14 cellular contexts compared by ENCODE assay signal in the genomic region with DNA sequence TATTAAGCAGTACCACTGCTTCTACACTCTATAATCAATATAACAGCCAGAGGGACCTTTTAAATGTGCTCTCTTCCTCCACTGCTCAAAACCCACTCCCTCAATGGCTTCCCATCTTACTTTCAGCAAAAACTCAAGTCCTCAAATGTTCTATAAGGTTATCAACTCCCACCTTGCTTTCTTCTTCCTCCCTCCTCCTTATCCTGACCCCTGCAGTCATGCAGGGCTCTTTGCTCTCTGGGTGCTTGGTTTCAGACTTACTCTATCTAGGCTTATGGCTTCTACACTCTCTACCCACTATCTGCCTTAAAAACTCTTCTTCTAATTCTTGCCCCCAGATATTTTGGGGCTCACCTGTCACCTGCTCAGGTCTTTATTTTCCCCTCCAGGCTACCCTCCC. TPM values are rescaled to one million over a fixed set of nuclear protein-coding genes. Genes with fewer than 3 reads are reported as not detected.
A peak's percentile ranks its signal among the peaks of the same experiment; 100 is the strongest.
DNase-seq lines count a peak whose midpoint lies in the region; ATAC-seq, FAIRE-seq and TF ChIP-seq lines count a peak whose summit lies in the region.
"Had no signal": no experiment of that assay in that cellular context is flagged by ENCODE, and none has a peak within 500 bp of the region (broad histone marks: within the 10 kb centered on the region; RNA-seq: fewer than 3 reads in every experiment).

No MANE protein-coding gene starts in this region.

- H3K4me3 Mint-ChIP-seq in HFFc6 (peak overlapping the region; percentile 13), T-helper 17 cell (no peak overlapping the region)

- peaks cover 91% of the 10 kb centered on the region for H3K79me2 ChIP-seq in endothelial cell of umbilical vein (ENCODE audit: control insufficient read depth, insufficient read depth, low read length)

- H3K9me3 ChIP-seq in T-helper 17 cell (ENCODE audit: control insufficient read depth, low read length, poor library complexity, severe bottlenecking): no peaks in the 10 kb centered on the region
- no peaks in the 10 kb centered on the region for H3K9me3 ChIP-seq in endothelial cell of umbilical vein (replicated peaks; ENCODE audit: control insufficient read depth, insufficient read depth, low read length)

- H3K4me2 ChIP-seq in endothelial cell of umbilical vein (ENCODE audit: insufficient read depth, low read length): no peak overlapping the region

- ATAC-seq in GM18502 (IDR thresholded peaks at IDR 0.05; ENCODE audit: poor library complexity, unreplicated experiment): peak; percentile 36
- ATAC-seq in T-helper 17 cell: no peak
- no peak for ATAC-seq in GM18909 (IDR thresholded peaks at IDR 0.05; ENCODE audit: poor library complexity, unreplicated experiment)

- H3K9me3 Mint-ChIP-seq in HFFc6: no peaks in the 10 kb centered on the region

- H3K27ac ChIP-seq in endothelial cell of umbilical vein (ENCODE audit: insufficient read depth, low read depth, low read length): no peak overlapping the region

- no peak overlapping the region for H3K4me3 ChIP-seq in endothelial cell of umbilical vein (replicated peaks in 1 of 3; ENCODE audit: insufficient read depth in 1 of 3, low read depth in 1 of 3, low read length in 3 of 3)

- CTCF ChIA-PET in endothelial cell of umbilical vein (lab: Charles Lee): interaction anchor here (0.9 to 1.6 kb wide), 2 partner anchors 9 to 32 kb away, joined by 3 to 5 read pairs; no protein-coding TSS in a partner anchor

- H3K36me3 ChIP-seq in endothelial cell of umbilical vein (ENCODE audit: control insufficient read depth in 2 of 2, extremely low read depth in 1 of 2, insufficient read depth in 2 of 2, low read length in 2 of 2): peaks cover 1 to 6% of the 10 kb centered on the region in 2 experiments

- no peaks in the 10 kb centered on the region for H4K20me1 ChIP-seq in endothelial cell of umbilical vein (replicated peaks; ENCODE audit: control insufficient read depth, extremely low read depth, insufficient read depth, low read length)

- POLR2A ChIA-PET in endothelial cell of umbilical vein (lab: Charles Lee): no interaction called here

- no peaks in the 10 kb centered on the region for H3K9me1 ChIP-seq in endothelial cell of umbilical vein (replicated peaks; ENCODE audit: control insufficient read depth, extremely low read depth, insufficient read depth, low read length)

- no TSS peak for BruUV-seq in endothelial cell of umbilical vein (replicated peaks; lab: Mats Ljungman, UMichigan)

- no peak overlapping the region for H2AFZ ChIP-seq in endothelial cell of umbilical vein (ENCODE audit: low read depth, low read length)

- TF ChIP-seq CTCF in HFFc6 (IDR thresholded peaks at IDR 0.05) (no peak), endothelial cell of umbilical vein (IDR thresholded peaks at IDR 0.05; ENCODE audit: extremely low read depth in 1 of 2, insufficient read depth in 1 of 2, low read depth in 1 of 2, low read length in 2 of 2) (no peak)

- dilution Hi-C loops in endothelial cell of umbilical vein (cut with MboI; ENCODE audit: extremely low pct_ligation_motif_present, low sequenced_read_pairs): no loop called here

- intact Hi-C loops in endothelial cell of umbilical vein (cut with micrococcal nuclease): no loop called here

- FAIRE-seq in endothelial cell of umbilical vein (lab: Jason Lieb, UNC): no peak
- FAIRE-seq: GM12891 had no signal

- H3K27ac Mint-ChIP-seq in HFFc6 (peak overlapping the region; percentile 58), T-helper 17 cell (peak overlapping the region; percentile 42)
- H3K27ac Mint-ChIP-seq: CD4-positive, CD25-positive, alpha-beta regulatory T cell had no signal

- peaks cover 77% of the 10 kb centered on the region for H3K4me1 Mint-ChIP-seq in HFFc6 (ENCODE audit: low read depth)
- peaks cover 34% of the 10 kb centered on the region for H3K4me1 Mint-ChIP-seq in T-helper 17 cell

- peaks cover 69% of the 10 kb centered on the region for H3K4me1 ChIP-seq in endothelial cell of umbilical vein (ENCODE audit: control insufficient read depth, extremely low read depth, insufficient read depth, low read length)

- DNase-seq in HFFc6 (no peak), T-helper 17 cell (no peak), endothelial cell of umbilical vein (ENCODE audit: low read depth, low spot score) (no peak), T-helper 9 cell (no peak), glomerular visceral epithelial cell (ENCODE audit: extremely low spot score) (no peak)
- DNase-seq in activated CD8-positive, alpha-beta memory T cell treated with anti-CD3 and anti-CD28 coated beads, Interleukin-2, amount 50 U/mL, for 4 hours: no peak
- DNase-seq: CD4-positive, CD25-positive, alpha-beta regulatory T cell; DMS79; NCI-H1436 treated with DMSO at 0.1 percent for 48 hours; NCI-H2081; NCI-H524 had no signal

- H3K27me3 ChIP-seq in endothelial cell of umbilical vein (ENCODE audit: control insufficient read depth in 2 of 2, insufficient read depth in 2 of 2, low read length in 2 of 2): no peaks in the 10 kb centered on the region

- H3K27me3 Mint-ChIP-seq in HFFc6 (ENCODE audit: insufficient read depth) (peaks cover 4% of the 10 kb centered on the region; the same call in 1 of the 2 replicates), T-helper 17 cell (no peaks in the 10 kb centered on the region)
- H3K27me3 Mint-ChIP-seq: CD4-positive, CD25-positive, alpha-beta regulatory T cell had no signal

- H3K36me3 Mint-ChIP-seq in HFFc6 (ENCODE audit: low read depth) (peaks cover 62% of the 10 kb centered on the region), T-helper 17 cell (ENCODE audit: low read depth) (peaks cover 6% of the 10 kb centered on the region)

- TF ChIP-seq POLR2A in endothelial cell of umbilical vein (IDR thresholded peaks at IDR 0.05; ENCODE audit: low read depth, low read length): peak; percentile 6

- no peak overlapping the region for H3K9ac ChIP-seq in endothelial cell of umbilical vein (replicated peaks; ENCODE audit: extremely low read depth, insufficient read depth, low read length)

TF ChIP-seq in endothelial cell of umbilical vein, 7 proteins besides CTCF, POLR2A, EP300 and RAD21:
- no peak for TF ChIP-seq POLR2AphosphoS5 (IDR thresholded peaks at IDR 0.05; ENCODE audit: insufficient read depth, low read depth, low read length)
- TF ChIP-seq FOS (IDR thresholded peaks at IDR 0.05; ENCODE audit: borderline replicate concordance, insufficient read depth, low read length): no peak
- TF ChIP-seq, protein P1, sequence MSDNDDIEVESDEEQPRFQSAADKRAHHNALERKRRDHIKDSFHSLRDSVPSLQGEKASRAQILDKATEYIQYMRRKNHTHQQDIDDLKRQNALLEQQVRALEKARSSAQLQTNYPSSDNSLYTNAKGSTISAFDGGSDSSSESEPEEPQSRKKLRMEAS (IDR thresholded peaks at IDR 0.05; ENCODE audit: insufficient read depth, insufficient read length): no peak
- no peak for TF ChIP-seq EZH2 (IDR thresholded peaks at IDR 0.05; ENCODE audit: borderline replicate concordance, low read depth, low read length, severe bottlenecking)
- TF ChIP-seq GATA2 (IDR thresholded peaks at IDR 0.05; ENCODE audit: insufficient read depth, insufficient read length, low read depth, low read length): no peak
- no peak for TF ChIP-seq MYC (IDR thresholded peaks at IDR 0.05; ENCODE audit: low read depth, low read length)
- TF ChIP-seq JUN (IDR thresholded peaks at IDR 0.05; ENCODE audit: borderline replicate concordance, insufficient read depth, insufficient read length, low read depth): no peak

RNA-seq across cellular contexts. Expression of a gene that starts 5.3 kb away (rescaled TPM):
- 10 to 100 TPM; 70.8 to 81.2 (median 76.0) TPM for total RNA-seq in HFFc6 (2021; fragmentation: NEBNext Ultra II Directional; extraction: Animal tissue kit (Norgen Biotek cat#: 25700))
- total RNA-seq in T-helper 17 cell (10 to 100 TPM in 1 of 2 donors, 1 to 10 TPM in 1; 3.7 to 26.7 TPM), endothelial cell of umbilical vein (86.1 and 111 TPM in 2 replicates)
- 11.0 and 13.1 TPM in 2 replicates for polyA plus RNA-seq in endothelial cell of umbilical vein
- polyA plus RNA-seq in endothelial cell of umbilical vein (2011; cell fraction: cytosol; rRNA removed): 21.9 and 22.6 TPM in 2 replicates
- polyA plus RNA-seq in endothelial cell of umbilical vein (2011; cell fraction: nucleus; rRNA removed): 25.0 and 31.9 TPM in 2 replicates
- polyA plus RNA-seq in endothelial cell of umbilical vein (2012): 43.4 and 50.9 TPM in 2 replicates
- polyA minus RNA-seq in endothelial cell of umbilical vein: 48.2 and 49.1 TPM in 2 replicates
- polyA minus RNA-seq in endothelial cell of umbilical vein (2011; cell fraction: cytosol; rRNA and poly(A)+ RNA removed): 7.6 TPM
- polyA minus RNA-seq in endothelial cell of umbilical vein (2011; cell fraction: nucleus; rRNA and poly(A)+ RNA removed): 89.2 and 110 TPM in 2 replicates
